Comparison of ENCODE assay signal across 9 cellular contexts in the genomic region with DNA sequence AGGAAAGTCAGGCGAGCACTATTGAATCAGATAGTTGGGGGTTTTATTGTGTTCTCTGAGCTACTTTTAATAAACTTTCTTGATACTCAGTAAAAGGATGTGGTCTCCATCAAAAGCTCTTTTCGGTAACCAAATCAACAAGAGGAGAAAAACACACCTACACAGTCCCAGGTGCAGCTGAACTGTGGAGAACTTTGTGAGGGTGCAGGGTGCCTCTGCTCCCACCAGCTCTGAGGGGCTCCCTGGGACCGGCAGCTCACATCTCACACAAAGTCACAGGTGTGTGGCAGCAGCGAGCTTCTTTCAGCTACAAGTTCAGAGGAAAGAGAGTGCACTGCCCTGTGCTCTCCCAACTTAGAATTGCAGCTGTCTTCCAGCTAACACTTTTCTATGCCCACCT.
A peak's percentile ranks its signal among the peaks of the same experiment; 100 is the strongest.
DNase-seq lines count a peak whose midpoint lies in the region; ATAC-seq and TF ChIP-seq lines count a peak whose summit lies in the region.
"Had no signal": no experiment of that assay in that cellular context is flagged by ENCODE, and none has a peak within 500 bp of the region (broad histone marks: within the 10 kb centered on the region; RNA-seq: fewer than 3 reads in every experiment).

No MANE protein-coding gene starts in this region.

- ATAC-seq in naive thymus-derived CD8-positive, alpha-beta T cell, result peak; percentile 93 to 94
- no peak for ATAC-seq in GM18505 (IDR thresholded peaks at IDR 0.05; ENCODE audit: unreplicated experiment)

- peaks cover 0 to 8% (median 0%) of the 10 kb centered on the region in 3 donors for H3K36me3 Mint-ChIP-seq in naive thymus-derived CD8-positive, alpha-beta T cell
- H3K36me3 Mint-ChIP-seq in stimulated activated naive CD8-positive, alpha-beta T cell treated with anti-CD3 and anti-CD28 coated beads, Interleukin-15, Interleukin-2, amounts not matched to agents 100 ng/mL and 50 ng/mL, for 24 hours (ENCODE audit: low read depth), result peaks cover 20% of the 10 kb centered on the region

- H3K9me3 Mint-ChIP-seq in naive thymus-derived CD8-positive, alpha-beta T cell, result peaks cover 0 to 15% (median 2%) of the 10 kb centered on the region in 9 donors
- H3K9me3 Mint-ChIP-seq in stimulated activated naive CD8-positive, alpha-beta T cell treated with anti-CD3 and anti-CD28 coated beads, Interleukin-15, Interleukin-2, amounts not matched to agents 100 ng/mL and 50 ng/mL, for 24 hours, result peaks cover 3% of the 10 kb centered on the region

- POLR2A ChIA-PET in naive thymus-derived CD8-positive, alpha-beta T cell (lab: Charles Lee), result interaction anchor here (0.7 to 2.7 kb wide), 30 partner anchors 10 to 1117 kb away, joined by 3 to 42 read pairs (median 6); a partner anchor contains a TSS

- no peak for TF ChIP-seq POLR2A in GM18505 (IDR thresholded peaks at IDR 0.05; ENCODE audit: borderline replicate concordance, extremely low read depth, insufficient read depth, insufficient read length)

- H3K27ac Mint-ChIP-seq in naive thymus-derived CD8-positive, alpha-beta T cell, result peak overlapping the region; percentile 90 to 99 (median 94)
- peak overlapping the region; percentile 84 for H3K27ac Mint-ChIP-seq in stimulated activated naive CD8-positive, alpha-beta T cell treated with anti-CD3 and anti-CD28 coated beads, Interleukin-15, Interleukin-2, amounts not matched to agents 100 ng/mL and 50 ng/mL, for 24 hours

- DNase-seq in DMS 273 (lab: John Stamatoyannopoulos, UW; ENCODE audit: unreplicated experiment), result peak; percentile 3
- no peak for DNase-seq in DMS 273 treated with DMSO at 0.1 percent for 48 hours (lab: John Stamatoyannopoulos, UW)
- peak; percentile 35 for DNase-seq in activated CD8-positive, alpha-beta memory T cell treated with anti-CD3 and anti-CD28 coated beads, Interleukin-2, amount 50 U/mL, for 24 hours (ENCODE audit: extremely low read depth)
- peak; percentile 36 to 93 (median 75) for DNase-seq in naive thymus-derived CD8-positive, alpha-beta T cell
- DNase-seq in NCI-H1417 treated with DMSO at 0.1 percent for 48 hours (lab: John Stamatoyannopoulos, UW), result no peak
- no peak for DNase-seq in NCI-H1436 treated with DMSO at 0.1 percent for 48 hours (lab: John Stamatoyannopoulos, UW)
- DNase-seq: amniotic stem cell had no signal

- peak overlapping the region; percentile 34 to 75 (median 66) for H3K4me3 Mint-ChIP-seq in naive thymus-derived CD8-positive, alpha-beta T cell
- H3K4me3 Mint-ChIP-seq in stimulated activated naive CD8-positive, alpha-beta T cell treated with anti-CD3 and anti-CD28 coated beads, Interleukin-15, Interleukin-2, amounts not matched to agents 100 ng/mL and 50 ng/mL, for 24 hours, result peak overlapping the region; percentile 28

- no peaks in the 10 kb centered on the region for H3K27me3 Mint-ChIP-seq in naive thymus-derived CD8-positive, alpha-beta T cell
- H3K27me3 Mint-ChIP-seq in stimulated activated naive CD8-positive, alpha-beta T cell treated with anti-CD3 and anti-CD28 coated beads, Interleukin-15, Interleukin-2, amounts not matched to agents 100 ng/mL and 50 ng/mL, for 24 hours, result no peaks in the 10 kb centered on the region

- peaks cover 34 to 74% (median 64%) of the 10 kb centered on the region in 4 donors for H3K4me1 Mint-ChIP-seq in naive thymus-derived CD8-positive, alpha-beta T cell
- peaks cover 68% of the 10 kb centered on the region for H3K4me1 Mint-ChIP-seq in stimulated activated naive CD8-positive, alpha-beta T cell treated with anti-CD3 and anti-CD28 coated beads, Interleukin-15, Interleukin-2, amounts not matched to agents 100 ng/mL and 50 ng/mL, for 24 hours (ENCODE audit: low read depth)

Comparison
In these comparisons a context has a peak if more than half of its experiments do, and no peak if none do; other contexts are left out.
1. DNase-seq: peak in DMS 273 (single experiment), activated CD8-positive, alpha-beta memory T cell treated with anti-CD3 and anti-CD28 coated beads, Interleukin-2, amount 50 U/mL, for 24 hours (single experiment) and naive thymus-derived CD8-positive, alpha-beta T cell (10 of 10); none in DMS 273 treated with DMSO at 0.1 percent for 48 hours (single experiment), NCI-H1417 treated with DMSO at 0.1 percent for 48 hours (single experiment) and NCI-H1436 treated with DMSO at 0.1 percent for 48 hours (single experiment).